In the genomic region with DNA sequence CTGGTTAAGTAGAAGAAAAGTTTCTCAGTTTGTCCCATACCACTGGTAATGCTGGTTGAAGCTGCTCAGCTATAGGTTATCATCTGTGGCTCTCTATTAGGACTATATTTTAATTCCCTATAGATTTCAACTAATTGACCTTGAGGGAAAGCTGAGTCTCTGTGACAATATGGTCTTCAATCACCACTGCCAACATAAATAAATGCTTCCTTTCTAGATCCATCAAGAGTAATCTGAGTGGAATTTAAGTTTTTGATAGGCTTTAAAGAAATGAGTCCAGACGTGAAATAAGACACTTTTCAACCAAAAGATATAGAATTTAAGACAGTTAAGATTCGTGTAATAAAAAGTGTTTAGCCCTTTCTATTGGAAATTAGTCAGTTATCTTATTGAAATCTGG, we compare ENCODE assay signal across 29 cellular contexts.
"Had no signal": no experiment of that assay in that cellular context is flagged by ENCODE, and none has a peak within 500 bp of the region (broad histone marks: within the 10 kb centered on the region; RNA-seq: fewer than 3 reads in every experiment).

No MANE protein-coding gene starts in this region.

- H3K4me1 ChIP-seq: adrenal gland had no signal

- H3K27ac Mint-ChIP-seq: activated B cell treated with CpG ODN at 0.5 μM for 24 hours; activated CD8-positive, alpha-beta T cell treated with anti-CD3 and anti-CD28 coated beads for 36 hours; activated naive CD4-positive, alpha-beta T cell treated with anti-CD3 and anti-CD28 coated beads, Interleukin-2, amount 50 U/mL, for 24 hours; activated naive CD8-positive, alpha-beta T cell treated with anti-CD3 and anti-CD28 coated beads, Interleukin-2, amount 10 ng/mL, durations not matched to agents 7 days and 5 days; activated T-cell treated with anti-CD3 and anti-CD28 coated beads, Interleukin-2, amount 50 U/mL, for 24 hours; activated T-helper 2 cell treated with anti-CD3 and anti-CD28 coated beads, Interferon-gamma antibody, Interleukin-2, Interleukin-4, amounts not matched to agents 10 μg/mL and 5 μg/mL and 100 μg/mL, durations not matched to agents 14 hours and 24 hours and 36 hours had no signal

- H3K9me3 ChIP-seq: adrenal gland, MG63 had no signal

- DNase-seq: activated B cell treated with CpG ODN at 0.5 μM for 24 hours; activated CD4-positive, alpha-beta T cell treated with anti-CD3 and anti-CD28 coated beads for 4 hours; activated CD4-positive, CD25-positive, alpha-beta regulatory T cell treated with anti-CD3 and anti-CD28 coated beads, Interleukin-2, amount 50 U/mL, for 72 hours; activated CD8-positive, alpha-beta T cell treated with anti-CD3 and anti-CD28 coated beads for 36 hours; activated gamma-delta T cell; activated naive CD4-positive, alpha-beta T cell treated with Interleukin-2 at 50 U/mL for 16 hours; activated naive CD8-positive, alpha-beta T cell treated with anti-CD3 and anti-CD28 coated beads, Interleukin-2, amount 10 ng/mL, durations not matched to agents 7 days and 5 days; activated T-cell treated with anti-CD3 and anti-CD28 coated beads, Interleukin-2, amount 50 U/mL, for 24 hours; adrenal gland; Karpas-422; MG63; NCI-H1048; NCI-H1436 treated with DMSO at 0.1 percent for 48 hours; NCI-H1694 treated with DMSO at 0.1 percent for 48 hours; NCI-H2029; NCI-H2171; NCI-H510A; NCI-H526; NCI-H748 treated with DMSO at 0.1 percent for 48 hours; Right ventricle myocardium superior; SW 1271; T-helper 1 cell; T-helper 2 cell; T-helper 9 cell had no signal

- H3K27ac ChIP-seq: adrenal gland, cardiac muscle cell, VCaP had no signal

- H3K4me3 Mint-ChIP-seq: activated B cell treated with CpG ODN at 0.5 μM for 24 hours; activated CD8-positive, alpha-beta T cell treated with anti-CD3 and anti-CD28 coated beads for 36 hours; activated naive CD4-positive, alpha-beta T cell treated with anti-CD3 and anti-CD28 coated beads, Interleukin-2, amount 50 U/mL, for 24 hours; activated naive CD8-positive, alpha-beta T cell treated with anti-CD3 and anti-CD28 coated beads, Interleukin-2, amount 10 ng/mL, durations not matched to agents 7 days and 5 days; activated T-cell treated with anti-CD3 and anti-CD28 coated beads, Interleukin-2, amount 50 U/mL, for 24 hours; central memory CD8-positive, alpha-beta T cell had no signal

- H3K9me3 Mint-ChIP-seq: activated B cell treated with CpG ODN at 0.5 μM for 24 hours; activated CD8-positive, alpha-beta T cell treated with anti-CD3 and anti-CD28 coated beads for 36 hours; activated T-helper 2 cell treated with anti-CD3 and anti-CD28 coated beads, Interferon-gamma antibody, Interleukin-2, Interleukin-4, amounts not matched to agents 10 μg/mL and 5 μg/mL and 100 μg/mL, durations not matched to agents 14 hours and 24 hours and 36 hours had no signal

- H3K27me3 ChIP-seq: adrenal gland, cardiac muscle cell, MG63 had no signal

- H3K4me3 ChIP-seq: adrenal gland, cardiac muscle cell, MG63 had no signal

- H3K36me3 ChIP-seq: adrenal gland, cardiac muscle cell, MG63 had no signal

- H3K36me3 Mint-ChIP-seq: activated naive CD4-positive, alpha-beta T cell treated with anti-CD3 and anti-CD28 coated beads, Interleukin-2, amount 50 U/mL, for 24 hours; activated naive CD8-positive, alpha-beta T cell treated with anti-CD3 and anti-CD28 coated beads, Interleukin-2, amount 10 ng/mL, durations not matched to agents 7 days and 5 days had no signal

- H3K4me1 Mint-ChIP-seq: activated B cell treated with CpG ODN at 0.5 μM for 24 hours; activated naive CD4-positive, alpha-beta T cell treated with anti-CD3 and anti-CD28 coated beads, Interleukin-2, amount 50 U/mL, for 24 hours; activated naive CD8-positive, alpha-beta T cell treated with anti-CD3 and anti-CD28 coated beads, Interleukin-2, amount 10 ng/mL, durations not matched to agents 7 days and 5 days; central memory CD8-positive, alpha-beta T cell had no signal

- H3K27me3 Mint-ChIP-seq: activated B cell treated with CpG ODN at 0.5 μM for 24 hours; activated CD8-positive, alpha-beta T cell treated with anti-CD3 and anti-CD28 coated beads for 36 hours; activated naive CD4-positive, alpha-beta T cell treated with anti-CD3 and anti-CD28 coated beads, Interleukin-2, amount 50 U/mL, for 24 hours; activated naive CD8-positive, alpha-beta T cell treated with anti-CD3 and anti-CD28 coated beads, Interleukin-2, amount 10 ng/mL, durations not matched to agents 7 days and 5 days; activated T-cell treated with anti-CD3 and anti-CD28 coated beads, Interleukin-2, amount 50 U/mL, for 24 hours; central memory CD8-positive, alpha-beta T cell had no signal
